ENCODE assay signal across 1 cellular context in genomic region chr1:109773900-109774485, GRCh38.
TF ChIP-seq lines count a peak whose summit lies in the region.

No MANE protein-coding gene starts in this region.

TF ChIP-seq in IMR-90, 13 proteins besides CTCF, POLR2A, EP300 and RAD21 (continued from another document):
- TF ChIP-seq RCOR1 (IDR thresholded peaks at IDR 0.05; ENCODE audit: insufficient replicate concordance, low read length) = no peak
- TF ChIP-seq SMC3 (IDR thresholded peaks at IDR 0.05; ENCODE audit: low read depth, low read length) = no peak
TF ChIP-seq in IMR-90: peak in this region for 0.
